29 cellular contexts compared by ENCODE assay signal in genomic region chr21:29641001-29641634, GRCh38.
"Had no signal": no experiment of that assay in that cellular context is flagged by ENCODE, and none has a peak within 500 bp of the region (broad histone marks: within the 10 kb centered on the region; RNA-seq: fewer than 3 reads in every experiment).

No MANE protein-coding gene starts in this region.

- H3K4me3 ChIP-seq: coronary artery, dorsolateral prefrontal cortex, esophagus muscularis mucosa, gastrocnemius medialis, heart right ventricle, hepatocyte had no signal

- H3K27me3 ChIP-seq: brain microvascular endothelial cell, dorsolateral prefrontal cortex, esophagus muscularis mucosa, foreskin keratinocyte, gastrocnemius medialis, heart right ventricle, hepatocyte had no signal

- H3K36me3 ChIP-seq: brain microvascular endothelial cell, esophagus muscularis mucosa, gastrocnemius medialis, heart right ventricle had no signal

- DNase-seq: activated CD4-positive, alpha-beta memory T cell treated with anti-CD3 and anti-CD28 coated beads for 36 hours; activated CD4-positive, alpha-beta T cell treated with anti-CD3 and anti-CD28 coated beads for 36 hours; activated CD4-positive, alpha-beta T cell treated with anti-CD3 and anti-CD28 coated beads, Interleukin-2, amount 10 ng/mL, durations not matched to agents 24 days and 14 days; activated CD4-positive, CD25-positive, alpha-beta regulatory T cell; activated CD4-positive, CD25-positive, alpha-beta regulatory T cell treated with anti-CD3 and anti-CD28 coated beads, Interleukin-2, amount 50 U/mL, for 72 hours; activated CD8-positive, alpha-beta memory T cell treated with anti-CD3 and anti-CD28 coated beads, Interleukin-2, amount 10 ng/mL, durations not matched to agents 7 days and 5 days; activated CD8-positive, alpha-beta memory T cell treated with anti-CD3 and anti-CD28 coated beads, Interleukin-2, amount 50 U/mL, for 4 hours; activated CD8-positive, alpha-beta T cell treated with anti-CD3 and anti-CD28 coated beads, Interleukin-2, amount 10 ng/mL, durations not matched to agents 7 days and 5 days; activated effector memory CD4-positive, alpha-beta T cell treated with anti-CD3 and anti-CD28 coated beads, Interleukin-2, amount 50 U/mL, for 16 hours; activated naive CD4-positive, alpha-beta T cell treated with anti-CD3 and anti-CD28 coated beads for 36 hours; activated naive CD8-positive, alpha-beta T cell treated with anti-CD3 and anti-CD28 coated beads for 36 hours; activated naive CD8-positive, alpha-beta T cell treated with anti-CD3 and anti-CD28 coated beads, Interleukin-2, amount 50 U/mL, for 24 hours; activated T-cell treated with anti-CD3 and anti-CD28 coated beads, Interleukin-2, amount 50 U/mL, for 1 hour; activated T-cell treated with anti-CD3 and anti-CD28 coated beads, Interleukin-2, amount 50 U/mL, for 48 hours; brain microvascular endothelial cell; dorsolateral prefrontal cortex; effector memory CD4-positive, alpha-beta T cell; endodermal cell; foreskin keratinocyte; gastrocnemius medialis; glutamatergic neuron; heart right ventricle; T-helper 17 cell; T1000 had no signal

- FAIRE-seq: astrocyte, bronchial epithelial cell had no signal

- H3K9me3 ChIP-seq: esophagus muscularis mucosa, gastrocnemius medialis, heart right ventricle had no signal

- ATAC-seq: activated CD8-positive, alpha-beta memory T cell treated with anti-CD3 and anti-CD28 coated beads, Interleukin-2, amount 10 ng/mL, durations not matched to agents 7 days and 5 days; activated CD8-positive, alpha-beta T cell treated with anti-CD3 and anti-CD28 coated beads, Interleukin-2, amount 10 ng/mL, durations not matched to agents 7 days and 5 days; activated naive CD8-positive, alpha-beta T cell treated with anti-CD3 and anti-CD28 coated beads, Interleukin-2, amount 50 U/mL, for 24 hours; foreskin keratinocyte; gastrocnemius medialis; heart right ventricle; T-helper 17 cell had no signal

- H3K4me1 ChIP-seq: esophagus muscularis mucosa, foreskin keratinocyte, gastrocnemius medialis had no signal

- H3K27ac ChIP-seq: brain microvascular endothelial cell, coronary artery, dorsolateral prefrontal cortex, esophagus muscularis mucosa, foreskin keratinocyte, gastrocnemius medialis, heart right ventricle, hepatocyte had no signal
